Comparison of ENCODE assay signal across 8 cellular contexts in genomic region chr16:25060920-25061319, GRCh38. TPM values are rescaled to one million over a fixed set of nuclear protein-coding genes. Genes with fewer than 3 reads are reported as not detected.
A peak's percentile ranks its signal among the peaks of the same experiment; 100 is the strongest.
DNase-seq lines count a peak whose midpoint lies in the region; ATAC-seq lines count a peak whose summit lies in the region.
"Had no signal": no experiment of that assay in that cellular context is flagged by ENCODE, and none has a peak within 500 bp of the region (broad histone marks: within the 10 kb centered on the region; RNA-seq: fewer than 3 reads in every experiment).

No MANE protein-coding gene starts in this region.

- peak overlapping the region; percentile 16 for H3K4me2 ChIP-seq in Karpas-422 (ENCODE audit: low read depth, low read length, poor library complexity, severe bottlenecking)

- peaks cover 27% of the 10 kb centered on the region for H3K4me1 ChIP-seq in Karpas-422 (ENCODE audit: low read length)

- no peaks in the 10 kb centered on the region for H3K27me3 Mint-ChIP-seq in activated CD4-positive, alpha-beta memory T cell treated with anti-CD3 and anti-CD28 coated beads, Interleukin-2, amount 10 ng/mL, durations not matched to agents 7 days and 5 days

- no peaks in the 10 kb centered on the region for H3K9me3 ChIP-seq in Karpas-422 (ENCODE audit: low read length)

- no peaks in the 10 kb centered on the region for H3K9me2 ChIP-seq in Karpas-422 (replicated peaks; ENCODE audit: insufficient read depth, low read length)

- no peaks in the 10 kb centered on the region for H3K79me2 ChIP-seq in Karpas-422 (ENCODE audit: low read length)

- CTCF ChIA-PET in activated CD4-positive, alpha-beta memory T cell treated with anti-CD3 and anti-CD28 coated beads, Interleukin-2, amount 10 ng/mL, durations not matched to agents 7 days and 5 days (lab: Charles Lee), result interaction anchor here (1.1 to 2.0 kb wide), 5 partner anchors 9 to 50 kb away, joined by 3 to 10 read pairs (median 6); partner anchors contain the start of gene LCMT1

- DNase-seq in Karpas-422 (peak; percentile 67), mucosa of gallbladder (ENCODE audit: low spot score) (peak; percentile 29)
- peak; percentile 50 for DNase-seq in activated CD4-positive, alpha-beta memory T cell treated with anti-CD3 and anti-CD28 coated beads, Interleukin-2, amount 10 ng/mL, durations not matched to agents 7 days and 5 days
- no peak for DNase-seq in stimulated activated CD4-positive, alpha-beta T cell treated with anti-CD3 and anti-CD28 coated beads, Interleukin-15, amount 100 ng/mL, for 24 hours
- DNase-seq in stimulated activated CD4-positive, alpha-beta T cell treated with anti-CD3 and anti-CD28 coated beads, Interleukin-2, amount 100 ng/mL, for 24 hours, result no peak

- no peak overlapping the region for H3K4me3 ChIP-seq in Karpas-422 (ENCODE audit: low read length)

- POLR2A ChIA-PET in activated CD4-positive, alpha-beta memory T cell treated with anti-CD3 and anti-CD28 coated beads, Interleukin-2, amount 10 ng/mL, durations not matched to agents 7 days and 5 days (lab: Charles Lee), result interaction anchor here (0.9 to 8.5 kb wide), 11 partner anchors 9 to 1538 kb away, joined by 3 to 112 read pairs (median 9); partner anchors contain the start of genes ARHGAP17 and LCMT1

- H3K36me3 ChIP-seq in Karpas-422 (ENCODE audit: insufficient read depth, low read length), result no peaks in the 10 kb centered on the region

- no peaks in the 10 kb centered on the region for H3K9me3 Mint-ChIP-seq in activated CD4-positive, alpha-beta memory T cell treated with anti-CD3 and anti-CD28 coated beads, Interleukin-2, amount 10 ng/mL, durations not matched to agents 7 days and 5 days

- peaks cover 45% of the 10 kb centered on the region for H3K4me1 Mint-ChIP-seq in activated CD4-positive, alpha-beta memory T cell treated with anti-CD3 and anti-CD28 coated beads, Interleukin-2, amount 10 ng/mL, durations not matched to agents 7 days and 5 days

- peak overlapping the region; percentile 93 for H3K27ac Mint-ChIP-seq in activated CD4-positive, alpha-beta memory T cell treated with anti-CD3 and anti-CD28 coated beads, Interleukin-2, amount 10 ng/mL, durations not matched to agents 7 days and 5 days

- no peaks in the 10 kb centered on the region for H4K20me1 ChIP-seq in Karpas-422 (ENCODE audit: insufficient read depth, low read depth, low read length)

- peak overlapping the region; percentile 74 for H3K27ac ChIP-seq in Karpas-422 (ENCODE audit: low read length)
- H3K27ac ChIP-seq: RWPE1 had no signal

- no peak overlapping the region for H2AFZ ChIP-seq in Karpas-422 (ENCODE audit: low read length)

- H3K27me3 ChIP-seq in Karpas-422 (ENCODE audit: low read length), result no peaks in the 10 kb centered on the region

- no peaks in the 10 kb centered on the region for H3K36me3 Mint-ChIP-seq in activated CD4-positive, alpha-beta memory T cell treated with anti-CD3 and anti-CD28 coated beads, Interleukin-2, amount 10 ng/mL, durations not matched to agents 7 days and 5 days (ENCODE audit: low read depth)

- H3K9ac ChIP-seq in Karpas-422 (ENCODE audit: low read length), result peak overlapping the region; percentile 6

- ATAC-seq in GM18502 (IDR thresholded peaks at IDR 0.05; ENCODE audit: poor library complexity, unreplicated experiment), result peak; percentile 58
- no peak for ATAC-seq in HG03280 (IDR thresholded peaks at IDR 0.05; ENCODE audit: unreplicated experiment)

- H3K4me3 Mint-ChIP-seq in activated CD4-positive, alpha-beta memory T cell treated with anti-CD3 and anti-CD28 coated beads, Interleukin-2, amount 10 ng/mL, durations not matched to agents 7 days and 5 days, result peak overlapping the region; percentile 56

RNA-seq across cellular contexts. Expression of gene ARHGAP17, which starts 45.8 kb away (rescaled TPM):
- 34.2 and 35.2 TPM in 2 replicates for total RNA-seq in Karpas-422 (2014; rRNA removed; shearing (Covaris generic); ENCODE audit: low replicate concordance)
- 10 to 100 TPM; 57.3 to 61.2 TPM for total RNA-seq in activated CD4-positive, alpha-beta memory T cell treated with anti-CD3 and anti-CD28 coated beads, Interleukin-2, amount 10 ng/mL, durations not matched to agents 7 days and 5 days
- 72.9 TPM for total RNA-seq in mucosa of gallbladder

RNA-seq across cellular contexts. Expression of gene LCMT1, which starts 50.6 kb away (rescaled TPM):
- 29.1 and 31.5 TPM in 2 replicates for total RNA-seq in Karpas-422 (2014; rRNA removed; shearing (Covaris generic); ENCODE audit: low replicate concordance)
- 10 to 100 TPM; 39.0 to 50.7 TPM for total RNA-seq in activated CD4-positive, alpha-beta memory T cell treated with anti-CD3 and anti-CD28 coated beads, Interleukin-2, amount 10 ng/mL, durations not matched to agents 7 days and 5 days
- 31.0 TPM for total RNA-seq in mucosa of gallbladder

Comparison
In these comparisons a context has a peak if more than half of its experiments do, and no peak if none do; other contexts are left out.
1. DNase-seq: peak in Karpas-422 (single experiment), activated CD4-positive, alpha-beta memory T cell treated with anti-CD3 and anti-CD28 coated beads, Interleukin-2, amount 10 ng/mL, durations not matched to agents 7 days and 5 days (single experiment) and mucosa of gallbladder (single experiment); none in stimulated activated CD4-positive, alpha-beta T cell treated with anti-CD3 and anti-CD28 coated beads, Interleukin-15, amount 100 ng/mL, for 24 hours (single experiment) and stimulated activated CD4-positive, alpha-beta T cell treated with anti-CD3 and anti-CD28 coated beads, Interleukin-2, amount 100 ng/mL, for 24 hours (0 of 2).